ENCODE assay signal across 12 cellular contexts in genomic region chr1:246483204-246483933, GRCh38. TPM values are rescaled to one million over a fixed set of nuclear protein-coding genes. Genes with fewer than 3 reads are reported as not detected.
A peak's percentile ranks its signal among the peaks of the same experiment; 100 is the strongest.
DNase-seq lines count a peak whose midpoint lies in the region; ATAC-seq and TF ChIP-seq lines count a peak whose summit lies in the region.
"Had no signal": no experiment of that assay in that cellular context is flagged by ENCODE, and none has a peak within 500 bp of the region (broad histone marks: within the 10 kb centered on the region; RNA-seq: fewer than 3 reads in every experiment).

No MANE protein-coding gene starts in this region.

- H3F3A ChIP-seq in OCI-LY1 (ENCODE audit: insufficient read depth, low read length) (no peaks in the 10 kb centered on the region), neural progenitor cell (ENCODE audit: low read depth) (no peaks in the 10 kb centered on the region)

- H4K20me1 ChIP-seq in OCI-LY1 (ENCODE audit: insufficient read depth, low read length) (no peaks in the 10 kb centered on the region), neural progenitor cell (ENCODE audit: low read depth) (no peaks in the 10 kb centered on the region)

- H3K4me3 Mint-ChIP-seq in mesothelial cell of epicardium (no peak overlapping the region), neural progenitor cell (no peak overlapping the region)

- ATAC-seq in GM21737 (IDR thresholded peaks at IDR 0.05; ENCODE audit: unreplicated experiment) = peak; percentile 77

- H3K79me2 ChIP-seq in OCI-LY1 (ENCODE audit: insufficient read depth, low read length) (peaks cover 24% of the 10 kb centered on the region), neural progenitor cell (ENCODE audit: low read depth) (peaks cover 4% of the 10 kb centered on the region)

- no peak overlapping the region for H3K9ac ChIP-seq in OCI-LY1 (ENCODE audit: low read length)
- H3K9ac ChIP-seq in neural progenitor cell = no peak overlapping the region

- H3K4me1 Mint-ChIP-seq in mesothelial cell of epicardium (peaks cover 10% of the 10 kb centered on the region), neural progenitor cell (no peaks in the 10 kb centered on the region)

- H3K4me3 ChIP-seq in OCI-LY1 (ENCODE audit: low read depth, low read length, poor library complexity, severe bottlenecking) (no peak overlapping the region), neural progenitor cell (no peak overlapping the region), testis (no peak overlapping the region)
- H3K4me3 ChIP-seq: HAP-1, MG63 had no signal

- DNase-seq in ELR (ENCODE audit: low read depth) = peak; percentile 20
- no peak for DNase-seq in mesothelial cell of epicardium (ENCODE audit: low spot score in 2 of 2, unreplicated experiment in 2 of 2)
- no peak for DNase-seq in neural progenitor cell (ENCODE audit: low spot score)
- no peak for DNase-seq in NCI-H2107 treated with DMSO at 0.1 percent for 48 hours (lab: John Stamatoyannopoulos, UW; ENCODE audit: unreplicated experiment)
- no peak for DNase-seq in testis
- DNase-seq in NCI-H526 (lab: John Stamatoyannopoulos, UW) = no peak
- DNase-seq: effector memory CD4-positive, alpha-beta T cell; MG63; SIG-M5 had no signal

- 0 to 4% methylated on average over 1 of the region's 1 CpG for WGBS in testis, 2 donors

- H3K4me2 ChIP-seq in OCI-LY1 (ENCODE audit: low read length) (peak overlapping the region; percentile 2; the same call in 1 of the 2 replicates), neural progenitor cell (no peak overlapping the region)

- H3K9me3 ChIP-seq in OCI-LY1 (ENCODE audit: low read length) = no peaks in the 10 kb centered on the region
- H3K9me3 ChIP-seq in neural progenitor cell (ENCODE audit: low read depth) = no peaks in the 10 kb centered on the region
- no peaks in the 10 kb centered on the region for H3K9me3 ChIP-seq in testis
- H3K9me3 ChIP-seq: HAP-1, MG63 had no signal

- no peaks in the 10 kb centered on the region; the same call in 1 of the 2 replicates for H3K36me3 ChIP-seq in OCI-LY1 (ENCODE audit: insufficient read depth, low read length)
- H3K36me3 ChIP-seq in neural progenitor cell = no peaks in the 10 kb centered on the region
- H3K36me3 ChIP-seq in testis (ENCODE audit: low read depth, missing control alignments) = no peaks in the 10 kb centered on the region
- H3K36me3 ChIP-seq: HAP-1, MG63 had no signal

- TF ChIP-seq POLR2A in testis (IDR thresholded peaks at IDR 0.05) = no peak

- no peaks in the 10 kb centered on the region for H3K9me3 Mint-ChIP-seq in mesothelial cell of epicardium
- no peaks in the 10 kb centered on the region for H3K9me3 Mint-ChIP-seq in neural progenitor cell

- no peaks in the 10 kb centered on the region for H3K27me3 ChIP-seq in OCI-LY1 (ENCODE audit: insufficient read depth, low read length)
- no peaks in the 10 kb centered on the region for H3K27me3 ChIP-seq in neural progenitor cell
- no peaks in the 10 kb centered on the region for H3K27me3 ChIP-seq in testis
- H3K27me3 ChIP-seq: MG63 had no signal

- H2AFZ ChIP-seq in OCI-LY1 (ENCODE audit: low read length) = no peak overlapping the region
- H2AFZ ChIP-seq in neural progenitor cell (replicated peaks) = no peak overlapping the region

- H3K27ac Mint-ChIP-seq in mesothelial cell of epicardium = peak overlapping the region; percentile 28
- no peak overlapping the region for H3K27ac Mint-ChIP-seq in neural progenitor cell

- H3K4me1 ChIP-seq in OCI-LY1 (ENCODE audit: insufficient read depth, low read length, severe bottlenecking) (peaks cover 10% of the 10 kb centered on the region), neural progenitor cell (no peaks in the 10 kb centered on the region), testis (peaks cover 4% of the 10 kb centered on the region)

- H3K27ac ChIP-seq in OCI-LY1 (ENCODE audit: low read depth, low read length, poor library complexity, severe bottlenecking) (no peak overlapping the region), neural progenitor cell (no peak overlapping the region), testis (no peak overlapping the region)

- H3K27me3 Mint-ChIP-seq in mesothelial cell of epicardium (ENCODE audit: low read depth) (no peaks in the 10 kb centered on the region), neural progenitor cell (ENCODE audit: insufficient read depth, low read depth) (no peaks in the 10 kb centered on the region)

- no peaks in the 10 kb centered on the region for H3K36me3 Mint-ChIP-seq in mesothelial cell of epicardium
- no peaks in the 10 kb centered on the region for H3K36me3 Mint-ChIP-seq in neural progenitor cell

- intact Hi-C loops in testis (cut with DNase I; ENCODE audit: low total_unique reads) = no loop called here

- TF ChIP-seq CTCF in OCI-LY1 (IDR thresholded peaks at IDR 0.05; ENCODE audit: low read length) (no peak), mesothelial cell of epicardium (IDR thresholded peaks at IDR 0.05; ENCODE audit: unreplicated experiment) (no peak), neural progenitor cell (IDR thresholded peaks at IDR 0.05) (no peak), testis (IDR thresholded peaks at IDR 0.05) (no peak)

- no peaks in the 10 kb centered on the region for H3K9me2 ChIP-seq in OCI-LY1 (ENCODE audit: low read depth, low read length)

RNA-seq across cellular contexts. Expression of gene SMYD3, which starts 23.7 kb away (rescaled TPM):
- 33.1 to 37.3 TPM (median 34.9 TPM) in 3 replicates for total RNA-seq in mesothelial cell of epicardium
- 40.5 and 43.2 TPM in 2 replicates for total RNA-seq in neural progenitor cell (ENCODE audit: low replicate concordance)
- 10 to 100 TPM; 38.7 to 38.8 TPM for total RNA-seq in testis
- 23.0 TPM for polyA plus RNA-seq in testis (ENCODE audit: insufficient read depth, low read depth, low replicate concordance)
